18 cellular contexts compared by ENCODE assay signal in the genomic region with DNA sequence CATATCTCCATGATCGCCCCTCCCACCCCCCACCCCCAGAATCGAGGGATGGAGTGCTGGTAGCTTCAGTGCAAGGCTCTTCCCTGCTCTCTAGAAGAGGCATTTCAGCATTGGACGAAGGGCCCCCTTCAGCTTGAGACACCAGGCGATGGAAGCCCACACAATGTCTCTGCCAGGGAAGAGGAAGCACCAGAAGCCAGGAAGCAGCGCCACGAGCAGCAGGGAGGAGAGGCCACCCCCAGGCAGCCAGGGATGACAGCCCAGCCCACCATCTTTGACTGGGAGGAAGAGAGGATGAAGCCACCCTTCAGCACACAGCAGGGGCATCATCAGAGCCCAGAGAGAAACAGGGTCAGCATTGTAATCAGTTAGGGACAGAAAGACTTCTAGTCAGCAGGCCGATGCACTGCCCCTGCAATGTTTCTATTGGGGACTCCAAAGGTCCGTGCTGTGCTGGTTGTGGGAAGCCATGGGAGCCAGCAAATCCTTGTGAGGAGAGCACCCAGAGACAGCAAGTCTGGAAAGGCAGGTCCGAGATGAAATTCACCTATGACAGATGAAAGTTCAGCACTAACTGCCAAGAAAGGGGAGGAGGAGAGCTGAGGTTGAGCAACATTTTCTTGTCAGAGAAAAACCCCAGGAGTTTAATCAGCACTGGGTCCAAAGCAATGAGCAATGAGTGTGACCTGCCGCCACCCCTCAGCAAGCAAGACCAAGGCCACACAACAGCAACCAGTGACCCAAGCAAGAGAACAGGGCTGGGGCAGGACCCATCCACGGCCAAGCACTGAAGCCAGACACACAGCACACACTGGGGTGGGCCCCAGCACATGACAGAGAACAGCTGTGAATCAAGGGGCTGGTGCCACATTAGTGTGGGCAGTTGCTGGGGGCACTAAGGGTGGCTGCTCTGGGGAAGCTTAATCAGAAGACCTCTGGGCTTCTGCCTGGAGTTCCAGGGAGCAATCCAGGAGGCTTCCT. TPM values are rescaled to one million over a fixed set of nuclear protein-coding genes. Genes with fewer than 3 reads are reported as not detected.
A peak's percentile ranks its signal among the peaks of the same experiment; 100 is the strongest.
DNase-seq lines count a peak whose midpoint lies in the region; ATAC-seq, FAIRE-seq and TF ChIP-seq lines count a peak whose summit lies in the region.
"Had no signal": no experiment of that assay in that cellular context is flagged by ENCODE, and none has a peak within 500 bp of the region (broad histone marks: within the 10 kb centered on the region; RNA-seq: fewer than 3 reads in every experiment).

No MANE protein-coding gene starts in this region.

- TF ChIP-seq CTCF in H9 (conservative IDR thresholded peaks at IDR 0.05) (no peak), fibroblast of the aortic adventitia (IDR thresholded peaks at IDR 0.05; ENCODE audit: insufficient read depth, low read length) (no peak), pancreas (IDR thresholded peaks at IDR 0.05) (no peak)

- H3T11ph ChIP-seq in H9 (ENCODE audit: low read length), result no peak overlapping the region

- intact Hi-C loops in pancreas (cut with DNase I), result no loop called here

- no peak overlapping the region for H4K8ac ChIP-seq in H9 (replicated peaks; ENCODE audit: insufficient read length, low read depth, low read length)

- no peaks in the 10 kb centered on the region for H3K79me1 ChIP-seq in H9 (ENCODE audit: insufficient read depth, low read depth, low read length, poor library complexity, severe bottlenecking)

- DNase-seq in H9 (peak; percentile 18), OCI-M1 (lab: John Stamatoyannopoulos, UW) (peak; percentile 41), fibroblast of the aortic adventitia (ENCODE audit: low read depth) (peak; percentile 50), pancreas (peak in 2 of 6 donors; percentile 34 to 55), GOT3 (lab: John Stamatoyannopoulos, UW) (no peak), HCEC 1CT (no peak)
- DNase-seq: activated naive CD4-positive, alpha-beta T cell treated with anti-CD3 and anti-CD28 coated beads, Interleukin-2, amount 10 ng/mL, durations not matched to agents 7 days and 5 days; CD4-positive, CD25-positive, alpha-beta regulatory T cell; cerebellar nuclear complex; esophagus squamous epithelium; NCI-H1436 treated with DMSO at 0.1 percent for 48 hours; NCI-H526 treated with DMSO at 0.1 percent for 48 hours; retina; SHP77 treated with DMSO at 0.1 percent for 48 hours; stomach had no signal

- H2BK5ac ChIP-seq in H9 (ENCODE audit: insufficient read length, low read length), result no peak overlapping the region

- H3K36me3 ChIP-seq in pancreas, result no peaks in the 10 kb centered on the region
- H3K36me3 ChIP-seq: esophagus squamous epithelium, stomach had no signal

- H2BK120ac ChIP-seq in H9 (ENCODE audit: low read depth, low read length, poor library complexity, severe bottlenecking), result no peak overlapping the region

- no peak overlapping the region for H3K4ac ChIP-seq in H9 (ENCODE audit: low read depth, low read length)

- H3K36me3 Mint-ChIP-seq in H9 (ENCODE audit: insufficient read depth in 1 of 3, low read depth in 3 of 3), result no peaks in the 10 kb centered on the region
- H3K36me3 Mint-ChIP-seq: activated naive CD4-positive, alpha-beta T cell treated with anti-CD3 and anti-CD28 coated beads, Interleukin-2, amount 10 ng/mL, durations not matched to agents 7 days and 5 days; CD4-positive, CD25-positive, alpha-beta regulatory T cell had no signal

- no peak overlapping the region for H4K91ac ChIP-seq in H9 (ENCODE audit: insufficient read length, low read depth, low read length)

- H3K18ac ChIP-seq in H9 (ENCODE audit: insufficient read length, low read depth, low read length), result no peak overlapping the region

- no peak overlapping the region for H3K4me3 ChIP-seq in fibroblast of the aortic adventitia (ENCODE audit: low read depth, low read length)
- H3K4me3 ChIP-seq in pancreas, result no peak overlapping the region
- H3K4me3 ChIP-seq: esophagus squamous epithelium, stomach had no signal

- H3K23ac ChIP-seq in H9 (ENCODE audit: insufficient read length, low read depth, low read length), result no peak overlapping the region

- no peak overlapping the region for H3K4me3 Mint-ChIP-seq in H9
- H3K4me3 Mint-ChIP-seq: activated naive CD4-positive, alpha-beta T cell treated with anti-CD3 and anti-CD28 coated beads, Interleukin-2, amount 10 ng/mL, durations not matched to agents 7 days and 5 days; CD4-positive, CD25-positive, alpha-beta regulatory T cell had no signal

- H3K4me1 Mint-ChIP-seq in H9, result peaks cover 0 to 5% of the 10 kb centered on the region in 2 experiments; a peak in 2 of 4 replicates
- H3K4me1 Mint-ChIP-seq: activated naive CD4-positive, alpha-beta T cell treated with anti-CD3 and anti-CD28 coated beads, Interleukin-2, amount 10 ng/mL, durations not matched to agents 7 days and 5 days; CD4-positive, CD25-positive, alpha-beta regulatory T cell had no signal

- no peak overlapping the region for H3K14ac ChIP-seq in H9 (ENCODE audit: insufficient read depth, low read length)

- peaks cover 20% of the 10 kb centered on the region for H3K27me3 Mint-ChIP-seq in H9 (ENCODE audit: low read depth)
- H3K27me3 Mint-ChIP-seq: CD4-positive, CD25-positive, alpha-beta regulatory T cell had no signal

- no peak overlapping the region for H2BK20ac ChIP-seq in H9 (ENCODE audit: low read depth, low read length, poor library complexity, severe bottlenecking)

- H3K56ac ChIP-seq in H9 (ENCODE audit: insufficient read length, low read depth, low read length), result no peak overlapping the region

- no peak overlapping the region for H3K27ac Mint-ChIP-seq in H9
- H3K27ac Mint-ChIP-seq: activated naive CD4-positive, alpha-beta T cell treated with anti-CD3 and anti-CD28 coated beads, Interleukin-2, amount 10 ng/mL, durations not matched to agents 7 days and 5 days; CD4-positive, CD25-positive, alpha-beta regulatory T cell had no signal

- no peaks in the 10 kb centered on the region for H3K79me2 ChIP-seq in H9 (ENCODE audit: insufficient read depth, low read length)

- no peak overlapping the region for H3K4me2 ChIP-seq in H9 (ENCODE audit: insufficient read depth, insufficient read length, low read length)

- H3K9ac ChIP-seq in H9 (ENCODE audit: extremely low read depth, insufficient read length, low read length), result no peak overlapping the region

- H4K5ac ChIP-seq in H9 (ENCODE audit: insufficient read length, low read depth, low read length), result no peak overlapping the region

- H3K27me3 ChIP-seq in H9 (ENCODE audit: insufficient read depth, low read length) (no peaks in the 10 kb centered on the region), pancreas (no peaks in the 10 kb centered on the region)
- H3K27me3 ChIP-seq: esophagus squamous epithelium, stomach had no signal

- no peaks in the 10 kb centered on the region for H3K4me1 ChIP-seq in H9 (ENCODE audit: insufficient read depth, low read length)
- H3K4me1 ChIP-seq in pancreas, result peaks cover 0 to 5% (median 0%) of the 10 kb centered on the region in 3 donors
- H3K4me1 ChIP-seq: esophagus squamous epithelium, stomach had no signal

- ATAC-seq in pancreas (peak; percentile 68 to 78 (median 74)), GM19035 (IDR thresholded peaks at IDR 0.05; ENCODE audit: unreplicated experiment) (no peak), GM21526 (IDR thresholded peaks at IDR 0.05; ENCODE audit: low FRiP score, unreplicated experiment) (no peak)

- H4K20me1 ChIP-seq in H9 (ENCODE audit: control insufficient read depth, insufficient read depth, insufficient read length), result no peaks in the 10 kb centered on the region

- H3K9me3 Mint-ChIP-seq in H9, result no peaks in the 10 kb centered on the region; a peak in 2 of 5 replicates
- H3K9me3 Mint-ChIP-seq: activated naive CD4-positive, alpha-beta T cell treated with anti-CD3 and anti-CD28 coated beads, Interleukin-2, amount 10 ng/mL, durations not matched to agents 7 days and 5 days; CD4-positive, CD25-positive, alpha-beta regulatory T cell had no signal

- WGBS in H9 (ENCODE audit: extremely low coverage, insufficient read length, low lambda C conversion rate), result no CpG with 5 or more reads among the region's 11 CpGs
- WGBS in pancreas, 2 donors, result 59% methylated on average over 11 of the region's 11 CpGs

- H2BK12ac ChIP-seq in H9 (ENCODE audit: insufficient read length, low read depth, low read length), result no peak overlapping the region

- H2AFZ ChIP-seq in H9 (ENCODE audit: low read length), result no peak overlapping the region

- H2BK15ac ChIP-seq in H9 (ENCODE audit: low read depth, low read length), result no peak overlapping the region

- H3K9me3 ChIP-seq in H9 (ENCODE audit: control insufficient read depth, low read depth, low read length), result no peaks in the 10 kb centered on the region
- no peaks in the 10 kb centered on the region for H3K9me3 ChIP-seq in pancreas
- H3K9me3 ChIP-seq: esophagus squamous epithelium, stomach had no signal

- no peak for FAIRE-seq in pancreas (lab: Jason Lieb, UNC)
- FAIRE-seq: H54 had no signal

- H3K27ac ChIP-seq in H9 (ENCODE audit: insufficient read length, low read depth, low read length) (no peak overlapping the region), pancreas (peak overlapping the region in 3 of 4 donors; percentile 4 to 58 (median 39))
- H3K27ac ChIP-seq: esophagus squamous epithelium, stomach had no signal

- H3K23me2 ChIP-seq in H9 (ENCODE audit: insufficient read length, low read depth, low read length, poor library complexity, severe bottlenecking), result no peaks in the 10 kb centered on the region

- no peak overlapping the region for H2AK5ac ChIP-seq in H9 (ENCODE audit: insufficient read length, low read length)

RNA-seq across cellular contexts. Expression of a gene that starts 15.9 kb away (rescaled TPM):
- total RNA-seq in H9 (2021) (not detected in 2 replicates), fibroblast of the aortic adventitia (ENCODE audit: low replicate concordance) (not detected in 2 replicates), pancreas (1 to 10 TPM; 1.2 to 2.8 (median 2.3) TPM)
- 1 to 10 TPM; 4.6 to 7.7 TPM for polyA plus RNA-seq in pancreas
- total RNA-seq: CD4-positive, CD25-positive, alpha-beta regulatory T cell; esophagus squamous epithelium had no signal
- polyA plus RNA-seq: CD4-positive, CD25-positive, alpha-beta regulatory T cell had no signal

RNA-seq across cellular contexts. Expression of a gene that starts 32.5 kb away (rescaled TPM):
- total RNA-seq in H9 (2021) (11.3 and 11.5 TPM in 2 replicates), fibroblast of the aortic adventitia (ENCODE audit: low replicate concordance) (1.9 and 3.8 TPM in 2 replicates), pancreas (10 to 100 TPM; 13.9 to 76.8 (median 35.7) TPM)
- polyA plus RNA-seq in pancreas, result 100 to 1,000 TPM in 1 of 2 donors, 10 to 100 TPM in 1; 85.1 to 100 TPM

RNA-seq across cellular contexts. Expression of a gene that starts 51.5 kb away (rescaled TPM):
- total RNA-seq in H9 (2021), result 1.7 and 2.4 TPM in 2 replicates
- total RNA-seq in fibroblast of the aortic adventitia (ENCODE audit: low replicate concordance), result 17.3 and 73.8 TPM in 2 replicates
- total RNA-seq in pancreas, result 100 to 1,000 TPM in 4 of 6 donors, 10 to 100 TPM in 2; 68.9 to 222 (median 150) TPM
- 100 to 1,000 TPM; 217 to 270 TPM for polyA plus RNA-seq in pancreas
- polyA plus RNA-seq: CD4-positive, CD25-positive, alpha-beta regulatory T cell had no signal

Comparison
In these comparisons a context has a peak if more than half of its experiments do, and no peak if none do; other contexts are left out.
1. DNase-seq: peak in H9 (single experiment), OCI-M1 (single experiment) and fibroblast of the aortic adventitia (single experiment); none in GOT3 (single experiment) and HCEC 1CT (single experiment).
2. ATAC-seq: peak in pancreas (4 of 4); none in GM19035 (single experiment) and GM21526 (single experiment).